ENCODE assay signal across 24 cellular contexts in the genomic region with DNA sequence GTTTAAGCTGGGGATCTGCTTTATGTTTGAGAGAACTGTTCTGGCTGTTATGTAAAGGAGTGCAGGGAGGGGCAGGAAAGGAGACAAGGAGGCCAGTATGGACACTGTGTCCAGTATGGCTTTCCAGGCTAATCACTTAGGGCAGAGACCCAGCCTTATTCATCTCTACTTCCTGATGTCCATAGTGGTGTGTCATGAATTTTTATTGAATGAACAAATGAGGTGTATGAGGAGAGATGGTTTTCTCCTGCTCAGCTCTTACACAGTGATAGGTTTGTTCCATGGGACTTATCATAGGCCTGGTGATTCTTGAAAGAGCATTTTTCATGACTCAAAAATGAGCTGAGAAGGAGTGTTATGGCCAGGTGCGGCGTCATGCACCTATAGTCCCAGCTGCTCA.
"Had no signal": no experiment of that assay in that cellular context is flagged by ENCODE, and none has a peak within 500 bp of the region (broad histone marks: within the 10 kb centered on the region; RNA-seq: fewer than 3 reads in every experiment).

No MANE protein-coding gene starts in this region.

- H3K4me3 ChIP-seq: cardiac muscle cell, neural progenitor cell, testis had no signal

- H3K4me3 Mint-ChIP-seq: activated CD4-positive, alpha-beta T cell treated with anti-CD3 and anti-CD28 coated beads, Interleukin-2, amount 10 ng/mL, durations not matched to agents 7 days and 5 days; activated CD8-positive, alpha-beta T cell treated with anti-CD3 and anti-CD28 coated beads, Interleukin-2, amount 10 ng/mL, durations not matched to agents 7 days and 5 days; activated naive CD8-positive, alpha-beta T cell treated with anti-CD3 and anti-CD28 coated beads for 36 hours; activated T-cell treated with anti-CD3 and anti-CD28 coated beads, Interleukin-2, amount 50 U/mL, for 24 hours; naive B cell; neural progenitor cell; T-cell; T-helper 2 cell treated with Interferon-gamma antibody and Interleukin-4, amounts not matched to agents 5 μg/mL and 100 μg/mL, for 36 hours; type B pancreatic cell had no signal

- H3K36me3 Mint-ChIP-seq: activated naive CD8-positive, alpha-beta T cell treated with anti-CD3 and anti-CD28 coated beads for 36 hours; type B pancreatic cell had no signal

- H3K27ac Mint-ChIP-seq: activated CD4-positive, alpha-beta T cell treated with anti-CD3 and anti-CD28 coated beads, Interleukin-2, amount 10 ng/mL, durations not matched to agents 7 days and 5 days; activated CD8-positive, alpha-beta T cell treated with anti-CD3 and anti-CD28 coated beads, Interleukin-2, amount 10 ng/mL, durations not matched to agents 7 days and 5 days; activated naive CD8-positive, alpha-beta T cell treated with anti-CD3 and anti-CD28 coated beads for 36 hours; activated T-cell treated with anti-CD3 and anti-CD28 coated beads, Interleukin-2, amount 50 U/mL, for 24 hours; activated T-helper 2 cell treated with anti-CD3 and anti-CD28 coated beads, Interferon-gamma antibody, Interleukin-2, Interleukin-4, amounts not matched to agents 10 μg/mL and 5 μg/mL and 100 μg/mL, durations not matched to agents 14 hours and 24 hours and 36 hours; naive B cell; neural progenitor cell; T-cell; T-helper 2 cell treated with Interferon-gamma antibody and Interleukin-4, amounts not matched to agents 5 μg/mL and 100 μg/mL, for 36 hours; type B pancreatic cell had no signal

- H2AFZ ChIP-seq: neural progenitor cell had no signal

- DNase-seq: activated CD4-positive, alpha-beta T cell treated with anti-CD3 and anti-CD28 coated beads, Interleukin-2, amount 10 ng/mL, durations not matched to agents 7 days and 5 days; activated CD4-positive, CD25-positive, alpha-beta regulatory T cell treated with anti-CD3 and anti-CD28 coated beads, Interleukin-2, amount 50 U/mL, for 72 hours; activated CD8-positive, alpha-beta T cell treated with anti-CD3 and anti-CD28 coated beads, Interleukin-2, amount 10 ng/mL, durations not matched to agents 7 days and 5 days; activated naive CD4-positive, alpha-beta T cell; activated naive CD8-positive, alpha-beta T cell treated with anti-CD3 and anti-CD28 coated beads for 36 hours; activated T-cell treated with anti-CD3 and anti-CD28 coated beads, Interleukin-2, amount 50 U/mL, for 24 hours; amniotic stem cell; erythroblast; foreskin melanocyte; glutamatergic neuron; hippocampal formation; mesenchymal stem cell; naive B cell; stimulated activated CD4-positive, alpha-beta T cell treated with anti-CD3 and anti-CD28 coated beads, Interleukin-15, amount 100 ng/mL, for 24 hours; stimulated activated naive CD4-positive, alpha-beta T cell; T-cell; testis had no signal

- H3K27me3 Mint-ChIP-seq: activated CD4-positive, alpha-beta T cell treated with anti-CD3 and anti-CD28 coated beads, Interleukin-2, amount 10 ng/mL, durations not matched to agents 7 days and 5 days; activated naive CD8-positive, alpha-beta T cell treated with anti-CD3 and anti-CD28 coated beads for 36 hours; activated T-cell treated with anti-CD3 and anti-CD28 coated beads, Interleukin-2, amount 50 U/mL, for 24 hours; naive B cell; T-cell; type B pancreatic cell had no signal

- H3K9me3 ChIP-seq: testis had no signal

- H3K36me3 ChIP-seq: neural progenitor cell had no signal

- H3K4me1 Mint-ChIP-seq: activated CD4-positive, alpha-beta T cell treated with anti-CD3 and anti-CD28 coated beads, Interleukin-2, amount 10 ng/mL, durations not matched to agents 7 days and 5 days had no signal

- H3K4me2 ChIP-seq: neural progenitor cell had no signal

- H3K9ac ChIP-seq: neural progenitor cell had no signal

- H3K9me3 Mint-ChIP-seq: activated CD4-positive, alpha-beta T cell treated with anti-CD3 and anti-CD28 coated beads, Interleukin-2, amount 10 ng/mL, durations not matched to agents 7 days and 5 days; activated naive CD8-positive, alpha-beta T cell treated with anti-CD3 and anti-CD28 coated beads for 36 hours; activated T-cell treated with anti-CD3 and anti-CD28 coated beads, Interleukin-2, amount 50 U/mL, for 24 hours; activated T-helper 2 cell treated with anti-CD3 and anti-CD28 coated beads, Interferon-gamma antibody, Interleukin-2, Interleukin-4, amounts not matched to agents 10 μg/mL and 5 μg/mL and 100 μg/mL, durations not matched to agents 14 hours and 24 hours and 36 hours; naive B cell; neural progenitor cell; T-cell; T-helper 2 cell treated with Interferon-gamma antibody and Interleukin-4, amounts not matched to agents 5 μg/mL and 100 μg/mL, for 36 hours; type B pancreatic cell had no signal

- H3K27ac ChIP-seq: cardiac muscle cell, neural progenitor cell, testis, VCaP had no signal

- ATAC-seq: activated CD8-positive, alpha-beta T cell treated with anti-CD3 and anti-CD28 coated beads, Interleukin-2, amount 10 ng/mL, durations not matched to agents 7 days and 5 days; sciatic nerve; T-cell had no signal

- H3K27me3 ChIP-seq: cardiac muscle cell, neural progenitor cell, testis had no signal

- H3K4me1 ChIP-seq: neural progenitor cell, testis had no signal
